Comparison of ENCODE assay signal across 8 cellular contexts in the genomic region with DNA sequence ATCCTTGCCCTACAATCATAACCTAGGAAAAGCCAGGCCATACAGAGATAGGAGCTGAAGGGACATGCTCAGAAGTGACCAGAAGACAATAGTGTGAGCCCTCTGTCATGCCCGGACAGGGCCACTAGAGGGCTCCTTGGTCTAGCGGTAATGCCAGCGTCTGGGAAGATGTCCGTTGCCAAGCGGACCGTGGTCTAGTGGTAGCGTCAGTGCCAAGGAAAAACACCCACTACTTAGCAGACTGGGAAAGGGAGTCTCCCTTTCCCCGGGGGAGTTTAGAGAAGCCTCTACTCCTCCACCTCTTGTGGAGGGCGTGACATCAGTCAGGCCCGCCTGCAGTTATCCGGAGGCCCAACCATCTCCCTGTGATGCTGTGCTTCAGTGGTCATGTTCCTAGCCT. TPM values are rescaled to one million over a fixed set of nuclear protein-coding genes. Genes with fewer than 3 reads are reported as not detected.
DNase-seq lines count a peak whose midpoint lies in the region; TF ChIP-seq lines count a peak whose summit lies in the region.
"Not testable (repeated sequence)": the region's sequence is repeated elsewhere in the genome, so short reads cannot be mapped to it uniquely, and the experiment has no call there.

No MANE protein-coding gene starts in this region.

- H3K4me1 Mint-ChIP-seq in T-helper 2 cell treated with Interferon-gamma antibody and Interleukin-4, amounts not matched to agents 5 μg/mL and 100 μg/mL, for 36 hours (ENCODE audit: low read depth); activated naive CD4-positive, alpha-beta T cell treated with anti-CD3 and anti-CD28 coated beads for 36 hours (ENCODE audit: low read depth): not testable (repeated sequence)

- not testable (repeated sequence) for TF ChIP-seq POLR2A in spleen (IDR thresholded peaks at IDR 0.05)

- peak overlapping the region in 4 of 8 donors; percentile 31 to 68 (median 44) for H3K27ac ChIP-seq in spleen

- CTCF ChIA-PET in AG04449 (lab: Yijun Ruan, JAX), result interaction anchor here (0.9 to 18.0 kb wide), 20 partner anchors 8 to 366 kb away, joined by 3 to 292 read pairs (median 6); partner anchors contain the start of genes PPT1 and ZFP69B
- CTCF ChIA-PET in activated naive CD4-positive, alpha-beta T cell treated with anti-CD3 and anti-CD28 coated beads for 36 hours (lab: Charles Lee), result interaction anchor here (0.6 to 4.5 kb wide), 10 partner anchors 10 to 868 kb away, joined by 3 to 33 read pairs (median 4); partner anchors contain the start of gene PPT1

- H3K4me1 ChIP-seq in spleen, result peaks cover 0 to 56% (median 23%) of the 10 kb centered on the region in 6 donors

- not testable (repeated sequence) for H3K4me3 Mint-ChIP-seq in T-helper 2 cell treated with Interferon-gamma antibody and Interleukin-4, amounts not matched to agents 5 μg/mL and 100 μg/mL, for 36 hours; activated naive CD4-positive, alpha-beta T cell treated with anti-CD3 and anti-CD28 coated beads for 36 hours

- TF ChIP-seq CTCF in AG04449 (IDR thresholded peaks at IDR 0.05; ENCODE audit: insufficient read depth, low read length, missing control alignments) (peak; percentile 54), GM13976 (IDR thresholded peaks at IDR 0.05; ENCODE audit: borderline replicate concordance, control extremely low read depth, extremely low read depth, insufficient read depth, missing control alignments) (peak; percentile 53), fibroblast of mammary gland (conservative IDR thresholded peaks at IDR 0.05; ENCODE audit: control insufficient read depth, insufficient read depth, low read depth, low read length) (peak; percentile 65), spleen (IDR thresholded peaks at IDR 0.05 in 8 of 11, conservative IDR thresholded peaks at IDR 0.05 in 3 of 11) (peak in 10 of 11 experiments; percentile 34 to 88 (median 72))

- H3K27ac Mint-ChIP-seq in T-helper 2 cell treated with Interferon-gamma antibody and Interleukin-4, amounts not matched to agents 5 μg/mL and 100 μg/mL, for 36 hours; activated naive CD4-positive, alpha-beta T cell treated with anti-CD3 and anti-CD28 coated beads for 36 hours: not testable (repeated sequence)

- H3K36me3 ChIP-seq in spleen, result peaks cover 3 to 98% (median 37%) of the 10 kb centered on the region in 6 donors

- not testable (repeated sequence) for H3K27me3 ChIP-seq in spleen (replicated peaks in 1 of 7)

- intact Hi-C loops in activated naive CD4-positive, alpha-beta T cell treated with anti-CD3 and anti-CD28 coated beads for 36 hours (cut with micrococcal nuclease), result loop anchor here (1.0 kb wide), 1 partner anchor 254 kb away; no protein-coding TSS in a partner anchor
- intact Hi-C loops in spleen (cut with DNase I; ENCODE audit: low total_unique reads), result not testable (repeated sequence)

- not testable (repeated sequence) for H3K27me3 Mint-ChIP-seq in T-helper 2 cell treated with Interferon-gamma antibody and Interleukin-4, amounts not matched to agents 5 μg/mL and 100 μg/mL, for 36 hours (ENCODE audit: low read depth); activated naive CD4-positive, alpha-beta T cell treated with anti-CD3 and anti-CD28 coated beads for 36 hours (ENCODE audit: low read depth)

- in situ Hi-C loops in GM13976 (cut with MboI; ENCODE audit: low sequenced_read_pairs, unreplicated experiment), result not testable (repeated sequence)

- WGBS in spleen, 5 donors, result 27 to 44% (median 32%) methylated on average over 11 of the region's 11 CpGs

- not testable (repeated sequence) for H3K9me3 ChIP-seq in spleen

- not testable (repeated sequence) for H3K9me3 Mint-ChIP-seq in T-helper 2 cell treated with Interferon-gamma antibody and Interleukin-4, amounts not matched to agents 5 μg/mL and 100 μg/mL, for 36 hours; activated naive CD4-positive, alpha-beta T cell treated with anti-CD3 and anti-CD28 coated beads for 36 hours

- peaks cover 38% of the 10 kb centered on the region for H3K36me3 Mint-ChIP-seq in T-helper 2 cell treated with Interferon-gamma antibody and Interleukin-4, amounts not matched to agents 5 μg/mL and 100 μg/mL, for 36 hours (ENCODE audit: low read depth)
- peaks cover 31% of the 10 kb centered on the region for H3K36me3 Mint-ChIP-seq in activated naive CD4-positive, alpha-beta T cell treated with anti-CD3 and anti-CD28 coated beads for 36 hours (ENCODE audit: low read depth)

- H3K4me3 ChIP-seq in AG04449 (ENCODE audit: low read depth, low read length); fibroblast of mammary gland (ENCODE audit: control insufficient read depth, low read depth, low read length); spleen: not testable (repeated sequence)

- not testable (repeated sequence) for DNase-seq in AG04449 (ENCODE audit: low read depth, low spot score); GM13976 (ENCODE audit: low spot score)
- DNase-seq in NCI-H2107 (lab: John Stamatoyannopoulos, UW), result peak; percentile 99
- peak; percentile 31 for DNase-seq in T-helper 2 cell treated with Interferon-gamma antibody and Interleukin-4, amounts not matched to agents 5 μg/mL and 100 μg/mL, for 36 hours (ENCODE audit: low spot score)
- peak; percentile 53 for DNase-seq in activated naive CD4-positive, alpha-beta T cell treated with anti-CD3 and anti-CD28 coated beads for 36 hours
- peak; percentile 67 for DNase-seq in fibroblast of mammary gland (ENCODE audit: low read depth)
- DNase-seq in lung microvascular endothelial cell (ENCODE audit: low read depth in 2 of 2), result peak; percentile 55 to 66
- peak; percentile 89 for DNase-seq in spleen

- POLR2A ChIA-PET in AG04449 (lab: Yijun Ruan, JAX), result interaction anchor here (0.7 kb wide), 1 partner anchor 254 kb away, joined by 3 read pairs; no protein-coding TSS in a partner anchor

RNA-seq across cellular contexts. Expression of gene PPT1, which starts 12.3 kb away (rescaled TPM):
- 10 to 100 TPM; 81.3 to 89.7 TPM for total RNA-seq in activated naive CD4-positive, alpha-beta T cell treated with anti-CD3 and anti-CD28 coated beads for 36 hours
- total RNA-seq in lung microvascular endothelial cell (34.7 and 45.1 TPM in 2 replicates), spleen (100 to 1,000 TPM; 180 to 282 (median 214) TPM)
- polyA plus RNA-seq in spleen, result 10 to 100 TPM; 57.1 to 88.0 (median 86.8) TPM

RNA-seq across cellular contexts. Expression of gene CAP1, which starts 44.2 kb away (rescaled TPM):
- 100 to 1,000 TPM; 522 to 525 TPM for total RNA-seq in activated naive CD4-positive, alpha-beta T cell treated with anti-CD3 and anti-CD28 coated beads for 36 hours
- 296 and 327 TPM in 2 replicates for total RNA-seq in lung microvascular endothelial cell
- total RNA-seq in spleen, result 100 to 1,000 TPM; 241 to 608 (median 402) TPM
- polyA plus RNA-seq in spleen, result 100 to 1,000 TPM; 124 to 200 (median 182) TPM
